1 cellular context compared by ENCODE assay signal in the genomic region with DNA sequence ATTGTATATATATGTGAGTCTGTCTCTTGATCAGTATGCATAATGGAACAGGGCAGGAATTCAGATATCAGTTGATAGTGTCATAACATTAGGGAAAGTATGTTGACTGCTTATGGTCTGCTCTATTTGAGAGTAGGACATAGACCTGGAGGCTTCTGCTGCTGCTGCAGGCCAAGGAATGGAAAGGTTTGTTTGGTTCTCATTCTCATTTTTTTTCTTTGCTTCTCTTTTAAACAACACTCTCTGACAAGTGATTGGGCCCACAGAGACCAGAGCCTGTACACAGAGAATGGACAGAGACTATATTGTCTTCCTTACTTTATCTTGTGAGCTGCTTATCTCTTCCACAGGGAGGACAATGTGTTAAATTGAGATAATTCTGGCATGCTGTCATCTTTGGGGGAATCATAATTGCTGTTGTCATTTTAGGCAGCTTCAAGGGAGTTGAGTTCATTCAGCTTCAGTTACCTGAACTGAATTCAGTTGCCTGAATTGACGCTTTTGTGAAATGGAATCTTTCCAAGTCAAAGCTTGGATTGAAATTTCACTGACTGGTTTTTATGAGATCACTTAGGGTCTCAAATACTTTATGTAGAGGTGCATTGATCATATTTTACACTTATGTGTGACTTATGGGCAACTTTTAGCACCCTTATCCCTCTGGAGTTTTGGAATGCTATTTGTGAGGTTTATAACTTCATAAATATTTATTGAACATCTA.
TF ChIP-seq lines count a peak whose summit lies in the region.

No MANE protein-coding gene starts in this region.

TF ChIP-seq in K562, 482 proteins besides CTCF, POLR2A, EP300 and RAD21 (continued from another document and continues in another):
- TF ChIP-seq, protein P1, sequence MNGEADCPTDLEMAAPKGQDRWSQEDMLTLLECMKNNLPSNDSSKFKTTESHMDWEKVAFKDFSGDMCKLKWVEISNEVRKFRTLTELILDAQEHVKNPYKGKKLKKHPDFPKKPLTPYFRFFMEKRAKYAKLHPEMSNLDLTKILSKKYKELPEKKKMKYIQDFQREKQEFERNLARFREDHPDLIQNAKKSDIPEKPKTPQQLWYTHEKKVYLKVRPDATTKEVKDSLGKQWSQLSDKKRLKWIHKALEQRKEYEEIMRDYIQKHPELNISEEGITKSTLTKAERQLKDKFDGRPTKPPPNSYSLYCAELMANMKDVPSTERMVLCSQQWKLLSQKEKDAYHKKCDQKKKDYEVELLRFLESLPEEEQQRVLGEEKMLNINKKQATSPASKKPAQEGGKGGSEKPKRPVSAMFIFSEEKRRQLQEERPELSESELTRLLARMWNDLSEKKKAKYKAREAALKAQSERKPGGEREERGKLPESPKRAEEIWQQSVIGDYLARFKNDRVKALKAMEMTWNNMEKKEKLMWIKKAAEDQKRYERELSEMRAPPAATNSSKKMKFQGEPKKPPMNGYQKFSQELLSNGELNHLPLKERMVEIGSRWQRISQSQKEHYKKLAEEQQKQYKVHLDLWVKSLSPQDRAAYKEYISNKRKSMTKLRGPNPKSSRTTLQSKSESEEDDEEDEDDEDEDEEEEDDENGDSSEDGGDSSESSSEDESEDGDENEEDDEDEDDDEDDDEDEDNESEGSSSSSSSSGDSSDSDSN (IDR thresholded peaks at IDR 0.05; ENCODE audit: borderline replicate concordance in 1 of 2, low read depth in 2 of 2, low read length in 2 of 2) = no peak
- TF ChIP-seq ZNF444 (CRISPR knock-in tag; IDR thresholded peaks at IDR 0.05) (0 out of 2 replicates have a peak, but pooled peaks have one; percentile 8), ARNT (IDR thresholded peaks at IDR 0.05) (peak in 1 of 2 experiments; percentile 94; a peak in 3 of 4 replicates), MTA2 (IDR thresholded peaks at IDR 0.05; ENCODE audit: low read depth) (peak; percentile 98), NELFE (IDR thresholded peaks at IDR 0.05; ENCODE audit: insufficient read depth, insufficient read length) (no peak), MTF1 (CRISPR knock-in tag; IDR thresholded peaks at IDR 0.05; ENCODE audit: borderline replicate concordance) (no peak), FOXK2 (conservative IDR thresholded peaks at IDR 0.05 in 1 of 2, IDR thresholded peaks at IDR 0.05 in 1 of 2; ENCODE audit: low read depth in 2 of 2) (peak; percentile 97 to 98), ZFPM2 (CRISPR knock-in tag; IDR thresholded peaks at IDR 0.05) (0 out of 2 replicates have a peak, but pooled peaks have one; percentile 16), SMAD3 (CRISPR knock-in tag; conservative IDR thresholded peaks at IDR 0.05) (0 out of 2 replicates have a peak, but pooled peaks have one; percentile 23), ETV6 (IDR thresholded peaks at IDR 0.05; ENCODE audit: borderline replicate concordance in 1 of 2, low read depth in 2 of 2, low read length in 1 of 2) (peak; percentile 70 to 98; a peak in 3 of 4 replicates), ETV6 (CRISPR knock-in tag; IDR thresholded peaks at IDR 0.05; ENCODE audit: borderline replicate concordance) (no peak), ADNP (tag; IDR thresholded peaks at IDR 0.05) (no peak), ZNF507 (tag; conservative IDR thresholded peaks at IDR 0.05) (no peak), PTTG1 (tag; IDR thresholded peaks at IDR 0.05; ENCODE audit: low read depth) (no peak), GABPA (tag; conservative IDR thresholded peaks at IDR 0.05; ENCODE audit: low read depth) (peak; percentile 52; the same call in 1 of the 2 replicates), SRF (CRISPR knock-in tag; IDR thresholded peaks at IDR 0.05) (no peak), TOE1 (IDR thresholded peaks at IDR 0.05; ENCODE audit: borderline replicate concordance) (peak; percentile 76; the same call in 1 of the 2 replicates), TOE1 (CRISPR knock-in tag; IDR thresholded peaks at IDR 0.05; ENCODE audit: borderline replicate concordance, low read depth) (no peak), ILK (tag; IDR thresholded peaks at IDR 0.05; ENCODE audit: borderline replicate concordance, low read depth) (no peak), HMG20A (CRISPR knock-in tag; conservative IDR thresholded peaks at IDR 0.05) (no peak), CHCHD3 (CRISPR knock-in tag; IDR thresholded peaks at IDR 0.05) (no peak), SETDB1 (IDR thresholded peaks at IDR 0.05; ENCODE audit: low read length) (no peak), SNRNP70 (optimal IDR thresholded peaks at IDR 0.05; ENCODE audit: low read depth, low read length) (no peak), HDGF (IDR thresholded peaks at IDR 0.05) (peak; percentile 95; the same call in 1 of the 2 replicates), TFAM (CRISPR knock-in tag; conservative IDR thresholded peaks at IDR 0.05) (no peak), TCFL5 (CRISPR knock-in tag; conservative IDR thresholded peaks at IDR 0.05) (no peak)
- TF ChIP-seq, protein P2, sequence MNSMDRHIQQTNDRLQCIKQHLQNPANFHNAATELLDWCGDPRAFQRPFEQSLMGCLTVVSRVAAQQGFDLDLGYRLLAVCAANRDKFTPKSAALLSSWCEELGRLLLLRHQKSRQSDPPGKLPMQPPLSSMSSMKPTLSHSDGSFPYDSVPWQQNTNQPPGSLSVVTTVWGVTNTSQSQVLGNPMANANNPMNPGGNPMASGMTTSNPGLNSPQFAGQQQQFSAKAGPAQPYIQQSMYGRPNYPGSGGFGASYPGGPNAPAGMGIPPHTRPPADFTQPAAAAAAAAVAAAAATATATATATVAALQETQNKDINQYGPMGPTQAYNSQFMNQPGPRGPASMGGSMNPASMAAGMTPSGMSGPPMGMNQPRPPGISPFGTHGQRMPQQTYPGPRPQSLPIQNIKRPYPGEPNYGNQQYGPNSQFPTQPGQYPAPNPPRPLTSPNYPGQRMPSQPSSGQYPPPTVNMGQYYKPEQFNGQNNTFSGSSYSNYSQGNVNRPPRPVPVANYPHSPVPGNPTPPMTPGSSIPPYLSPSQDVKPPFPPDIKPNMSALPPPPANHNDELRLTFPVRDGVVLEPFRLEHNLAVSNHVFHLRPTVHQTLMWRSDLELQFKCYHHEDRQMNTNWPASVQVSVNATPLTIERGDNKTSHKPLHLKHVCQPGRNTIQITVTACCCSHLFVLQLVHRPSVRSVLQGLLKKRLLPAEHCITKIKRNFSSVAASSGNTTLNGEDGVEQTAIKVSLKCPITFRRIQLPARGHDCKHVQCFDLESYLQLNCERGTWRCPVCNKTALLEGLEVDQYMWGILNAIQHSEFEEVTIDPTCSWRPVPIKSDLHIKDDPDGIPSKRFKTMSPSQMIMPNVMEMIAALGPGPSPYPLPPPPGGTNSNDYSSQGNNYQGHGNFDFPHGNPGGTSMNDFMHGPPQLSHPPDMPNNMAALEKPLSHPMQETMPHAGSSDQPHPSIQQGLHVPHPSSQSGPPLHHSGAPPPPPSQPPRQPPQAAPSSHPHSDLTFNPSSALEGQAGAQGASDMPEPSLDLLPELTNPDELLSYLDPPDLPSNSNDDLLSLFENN (IDR thresholded peaks at IDR 0.05; ENCODE audit: low read depth in 2 of 2, low read length in 2 of 2) = peak in 1 of 2 experiments; percentile 97; a peak in 2 of 4 replicates
- TF ChIP-seq, protein P3, sequence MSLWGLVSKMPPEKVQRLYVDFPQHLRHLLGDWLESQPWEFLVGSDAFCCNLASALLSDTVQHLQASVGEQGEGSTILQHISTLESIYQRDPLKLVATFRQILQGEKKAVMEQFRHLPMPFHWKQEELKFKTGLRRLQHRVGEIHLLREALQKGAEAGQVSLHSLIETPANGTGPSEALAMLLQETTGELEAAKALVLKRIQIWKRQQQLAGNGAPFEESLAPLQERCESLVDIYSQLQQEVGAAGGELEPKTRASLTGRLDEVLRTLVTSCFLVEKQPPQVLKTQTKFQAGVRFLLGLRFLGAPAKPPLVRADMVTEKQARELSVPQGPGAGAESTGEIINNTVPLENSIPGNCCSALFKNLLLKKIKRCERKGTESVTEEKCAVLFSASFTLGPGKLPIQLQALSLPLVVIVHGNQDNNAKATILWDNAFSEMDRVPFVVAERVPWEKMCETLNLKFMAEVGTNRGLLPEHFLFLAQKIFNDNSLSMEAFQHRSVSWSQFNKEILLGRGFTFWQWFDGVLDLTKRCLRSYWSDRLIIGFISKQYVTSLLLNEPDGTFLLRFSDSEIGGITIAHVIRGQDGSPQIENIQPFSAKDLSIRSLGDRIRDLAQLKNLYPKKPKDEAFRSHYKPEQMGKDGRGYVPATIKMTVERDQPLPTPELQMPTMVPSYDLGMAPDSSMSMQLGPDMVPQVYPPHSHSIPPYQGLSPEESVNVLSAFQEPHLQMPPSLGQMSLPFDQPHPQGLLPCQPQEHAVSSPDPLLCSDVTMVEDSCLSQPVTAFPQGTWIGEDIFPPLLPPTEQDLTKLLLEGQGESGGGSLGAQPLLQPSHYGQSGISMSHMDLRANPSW (CRISPR knock-in tag; IDR thresholded peaks at IDR 0.05) = no peak
- TF ChIP-seq, protein P4, sequence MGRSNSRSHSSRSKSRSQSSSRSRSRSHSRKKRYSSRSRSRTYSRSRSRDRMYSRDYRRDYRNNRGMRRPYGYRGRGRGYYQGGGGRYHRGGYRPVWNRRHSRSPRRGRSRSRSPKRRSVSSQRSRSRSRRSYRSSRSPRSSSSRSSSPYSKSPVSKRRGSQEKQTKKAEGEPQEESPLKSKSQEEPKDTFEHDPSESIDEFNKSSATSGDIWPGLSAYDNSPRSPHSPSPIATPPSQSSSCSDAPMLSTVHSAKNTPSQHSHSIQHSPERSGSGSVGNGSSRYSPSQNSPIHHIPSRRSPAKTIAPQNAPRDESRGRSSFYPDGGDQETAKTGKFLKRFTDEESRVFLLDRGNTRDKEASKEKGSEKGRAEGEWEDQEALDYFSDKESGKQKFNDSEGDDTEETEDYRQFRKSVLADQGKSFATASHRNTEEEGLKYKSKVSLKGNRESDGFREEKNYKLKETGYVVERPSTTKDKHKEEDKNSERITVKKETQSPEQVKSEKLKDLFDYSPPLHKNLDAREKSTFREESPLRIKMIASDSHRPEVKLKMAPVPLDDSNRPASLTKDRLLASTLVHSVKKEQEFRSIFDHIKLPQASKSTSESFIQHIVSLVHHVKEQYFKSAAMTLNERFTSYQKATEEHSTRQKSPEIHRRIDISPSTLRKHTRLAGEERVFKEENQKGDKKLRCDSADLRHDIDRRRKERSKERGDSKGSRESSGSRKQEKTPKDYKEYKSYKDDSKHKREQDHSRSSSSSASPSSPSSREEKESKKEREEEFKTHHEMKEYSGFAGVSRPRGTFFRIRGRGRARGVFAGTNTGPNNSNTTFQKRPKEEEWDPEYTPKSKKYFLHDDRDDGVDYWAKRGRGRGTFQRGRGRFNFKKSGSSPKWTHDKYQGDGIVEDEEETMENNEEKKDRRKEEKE (IDR thresholded peaks at IDR 0.05; ENCODE audit: borderline replicate concordance in 1 of 2, control insufficient read depth in 1 of 2, low read depth in 2 of 2, low read length in 1 of 2) = no peak
- TF ChIP-seq, protein P5, sequence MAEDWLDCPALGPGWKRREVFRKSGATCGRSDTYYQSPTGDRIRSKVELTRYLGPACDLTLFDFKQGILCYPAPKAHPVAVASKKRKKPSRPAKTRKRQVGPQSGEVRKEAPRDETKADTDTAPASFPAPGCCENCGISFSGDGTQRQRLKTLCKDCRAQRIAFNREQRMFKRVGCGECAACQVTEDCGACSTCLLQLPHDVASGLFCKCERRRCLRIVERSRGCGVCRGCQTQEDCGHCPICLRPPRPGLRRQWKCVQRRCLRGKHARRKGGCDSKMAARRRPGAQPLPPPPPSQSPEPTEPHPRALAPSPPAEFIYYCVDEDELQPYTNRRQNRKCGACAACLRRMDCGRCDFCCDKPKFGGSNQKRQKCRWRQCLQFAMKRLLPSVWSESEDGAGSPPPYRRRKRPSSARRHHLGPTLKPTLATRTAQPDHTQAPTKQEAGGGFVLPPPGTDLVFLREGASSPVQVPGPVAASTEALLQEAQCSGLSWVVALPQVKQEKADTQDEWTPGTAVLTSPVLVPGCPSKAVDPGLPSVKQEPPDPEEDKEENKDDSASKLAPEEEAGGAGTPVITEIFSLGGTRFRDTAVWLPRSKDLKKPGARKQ (CRISPR knock-in tag; IDR thresholded peaks at IDR 0.05) = no peak
- TF ChIP-seq, protein P6, sequence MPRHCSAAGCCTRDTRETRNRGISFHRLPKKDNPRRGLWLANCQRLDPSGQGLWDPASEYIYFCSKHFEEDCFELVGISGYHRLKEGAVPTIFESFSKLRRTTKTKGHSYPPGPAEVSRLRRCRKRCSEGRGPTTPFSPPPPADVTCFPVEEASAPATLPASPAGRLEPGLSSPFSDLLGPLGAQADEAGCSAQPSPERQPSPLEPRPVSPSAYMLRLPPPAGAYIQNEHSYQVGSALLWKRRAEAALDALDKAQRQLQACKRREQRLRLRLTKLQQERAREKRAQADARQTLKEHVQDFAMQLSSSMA (CRISPR knock-in tag; IDR thresholded peaks at IDR 0.05) = no peak
- TF ChIP-seq, protein P7, sequence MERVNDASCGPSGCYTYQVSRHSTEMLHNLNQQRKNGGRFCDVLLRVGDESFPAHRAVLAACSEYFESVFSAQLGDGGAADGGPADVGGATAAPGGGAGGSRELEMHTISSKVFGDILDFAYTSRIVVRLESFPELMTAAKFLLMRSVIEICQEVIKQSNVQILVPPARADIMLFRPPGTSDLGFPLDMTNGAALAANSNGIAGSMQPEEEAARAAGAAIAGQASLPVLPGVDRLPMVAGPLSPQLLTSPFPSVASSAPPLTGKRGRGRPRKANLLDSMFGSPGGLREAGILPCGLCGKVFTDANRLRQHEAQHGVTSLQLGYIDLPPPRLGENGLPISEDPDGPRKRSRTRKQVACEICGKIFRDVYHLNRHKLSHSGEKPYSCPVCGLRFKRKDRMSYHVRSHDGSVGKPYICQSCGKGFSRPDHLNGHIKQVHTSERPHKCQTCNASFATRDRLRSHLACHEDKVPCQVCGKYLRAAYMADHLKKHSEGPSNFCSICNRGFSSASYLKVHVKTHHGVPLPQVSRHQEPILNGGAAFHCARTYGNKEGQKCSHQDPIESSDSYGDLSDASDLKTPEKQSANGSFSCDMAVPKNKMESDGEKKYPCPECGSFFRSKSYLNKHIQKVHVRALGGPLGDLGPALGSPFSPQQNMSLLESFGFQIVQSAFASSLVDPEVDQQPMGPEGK (CRISPR knock-in tag; IDR thresholded peaks at IDR 0.05; ENCODE audit: borderline replicate concordance) = no peak
- TF ChIP-seq, protein P8, sequence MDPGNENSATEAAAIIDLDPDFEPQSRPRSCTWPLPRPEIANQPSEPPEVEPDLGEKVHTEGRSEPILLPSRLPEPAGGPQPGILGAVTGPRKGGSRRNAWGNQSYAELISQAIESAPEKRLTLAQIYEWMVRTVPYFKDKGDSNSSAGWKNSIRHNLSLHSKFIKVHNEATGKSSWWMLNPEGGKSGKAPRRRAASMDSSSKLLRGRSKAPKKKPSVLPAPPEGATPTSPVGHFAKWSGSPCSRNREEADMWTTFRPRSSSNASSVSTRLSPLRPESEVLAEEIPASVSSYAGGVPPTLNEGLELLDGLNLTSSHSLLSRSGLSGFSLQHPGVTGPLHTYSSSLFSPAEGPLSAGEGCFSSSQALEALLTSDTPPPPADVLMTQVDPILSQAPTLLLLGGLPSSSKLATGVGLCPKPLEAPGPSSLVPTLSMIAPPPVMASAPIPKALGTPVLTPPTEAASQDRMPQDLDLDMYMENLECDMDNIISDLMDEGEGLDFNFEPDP (CRISPR knock-in tag; IDR thresholded peaks at IDR 0.05) = no peak
